Comparison of ENCODE assay signal across 9 cellular contexts in the genomic region with DNA sequence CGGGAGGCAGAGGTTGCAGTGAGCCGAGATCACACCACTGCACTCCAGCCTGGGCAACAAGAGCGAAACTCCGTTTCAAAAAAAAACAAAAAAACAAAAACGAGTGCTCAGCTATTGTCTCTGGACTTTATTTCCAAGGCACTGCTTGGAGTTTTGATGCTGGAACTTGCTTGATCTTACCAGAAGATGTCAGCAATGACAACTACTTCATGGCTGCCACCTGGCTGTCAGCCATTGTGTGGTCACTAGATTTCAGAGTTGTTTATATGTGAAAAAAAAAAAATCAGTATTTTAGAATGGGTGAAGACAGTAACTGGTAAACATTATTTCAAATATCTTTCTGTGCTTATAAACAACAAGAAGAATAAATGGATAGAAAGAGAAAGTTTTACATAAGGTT. TPM values are rescaled to one million over a fixed set of nuclear protein-coding genes. Genes with fewer than 3 reads are reported as not detected.
DNase-seq lines count a peak whose midpoint lies in the region; ATAC-seq lines count a peak whose summit lies in the region.
"Had no signal": no experiment of that assay in that cellular context is flagged by ENCODE, and none has a peak within 500 bp of the region (broad histone marks: within the 10 kb centered on the region; RNA-seq: fewer than 3 reads in every experiment).

No MANE protein-coding gene starts in this region.

- peak; percentile 43 for ATAC-seq in activated T-helper 17 cell treated with anti-CD3 and anti-CD28 coated beads, Interleukin-2, amount 50 U/mL, for 72 hours (replicated peaks)
- no peak for ATAC-seq in GM19467 (IDR thresholded peaks at IDR 0.05; ENCODE audit: unreplicated experiment)

- no peak overlapping the region for H3K27ac Mint-ChIP-seq in activated T-helper 17 cell treated with anti-CD3 and anti-CD28 coated beads, Interleukin-2, amount 50 U/mL, for 72 hours

- no peaks in the 10 kb centered on the region for H3K9me3 Mint-ChIP-seq in activated T-helper 17 cell treated with anti-CD3 and anti-CD28 coated beads, Interleukin-2, amount 50 U/mL, for 72 hours

- no peak overlapping the region for H3K4me3 Mint-ChIP-seq in activated T-helper 17 cell treated with anti-CD3 and anti-CD28 coated beads, Interleukin-2, amount 50 U/mL, for 72 hours

- peak in 5 of 6 experiments; percentile 5 to 57 (median 41) for DNase-seq in stimulated activated naive CD4-positive, alpha-beta T cell (lab: John Stamatoyannopoulos, UW)
- no peak for DNase-seq in stimulated activated naive CD4-positive, alpha-beta T cell treated with Interleukin-2 at 50 U/mL for 16 hours (lab: John Stamatoyannopoulos, UW)
- DNase-seq in NCI-H1694 (lab: John Stamatoyannopoulos, UW) (peak; percentile 16), kidney tubule cell (ENCODE audit: low spot score) (peak; percentile 27), NCI-H1048 (lab: John Stamatoyannopoulos, UW) (no peak), T1000 (lab: John Stamatoyannopoulos, UW) (no peak)

- no peaks in the 10 kb centered on the region for H3K36me3 Mint-ChIP-seq in activated T-helper 17 cell treated with anti-CD3 and anti-CD28 coated beads, Interleukin-2, amount 50 U/mL, for 72 hours (ENCODE audit: low read depth)

- peaks cover 12% of the 10 kb centered on the region for H3K27me3 Mint-ChIP-seq in activated T-helper 17 cell treated with anti-CD3 and anti-CD28 coated beads, Interleukin-2, amount 50 U/mL, for 72 hours

- H3K4me1 Mint-ChIP-seq in activated T-helper 17 cell treated with anti-CD3 and anti-CD28 coated beads, Interleukin-2, amount 50 U/mL, for 72 hours: no peaks in the 10 kb centered on the region

RNA-seq across cellular contexts. Expression of gene OR4D1, which starts 26.3 kb away (rescaled TPM):
- under 1 TPM; 0.13 to 0.15 TPM for total RNA-seq in activated T-helper 17 cell treated with anti-CD3 and anti-CD28 coated beads, Interleukin-2, amount 50 U/mL, for 72 hours
- total RNA-seq: dermis microvascular lymphatic vessel endothelial cell had no signal

RNA-seq across cellular contexts. Expression of gene DYNLL2, which starts 38.7 kb away (rescaled TPM):
- total RNA-seq in activated T-helper 17 cell treated with anti-CD3 and anti-CD28 coated beads, Interleukin-2, amount 50 U/mL, for 72 hours: 10 to 100 TPM; 24.3 to 27.1 TPM

RNA-seq across cellular contexts. Expression of gene OR4D2, which starts 44.9 kb away (rescaled TPM):
- not detected for total RNA-seq in activated T-helper 17 cell treated with anti-CD3 and anti-CD28 coated beads, Interleukin-2, amount 50 U/mL, for 72 hours
- total RNA-seq: dermis microvascular lymphatic vessel endothelial cell had no signal

Comparison
In these comparisons a context has a peak if more than half of its experiments do, and no peak if none do; other contexts are left out.
1. DNase-seq: peak in stimulated activated naive CD4-positive, alpha-beta T cell (5 of 6), NCI-H1694 (single experiment) and kidney tubule cell (single experiment); none in stimulated activated naive CD4-positive, alpha-beta T cell treated with Interleukin-2 at 50 U/mL for 16 hours (single experiment), NCI-H1048 (single experiment) and T1000 (single experiment).